In genomic region chr10:58982470-58983239, GRCh38 we compare ENCODE assay signal across 18 cellular contexts.
"Had no signal": no experiment of that assay in that cellular context is flagged by ENCODE, and none has a peak within 500 bp of the region (broad histone marks: within the 10 kb centered on the region; RNA-seq: fewer than 3 reads in every experiment).

No MANE protein-coding gene starts in this region.

- H3K4me3 ChIP-seq: coronary artery, mucosa of descending colon, prostate gland, sigmoid colon, upper lobe of left lung had no signal

- H3K36me3 Mint-ChIP-seq: activated naive CD8-positive, alpha-beta T cell treated with anti-CD3 and anti-CD28 coated beads, Interleukin-2, amount 10 ng/mL, durations not matched to agents 7 days and 5 days; naive thymus-derived CD8-positive, alpha-beta T cell; stimulated activated naive B cell treated with anti-CD40 and anti-IgM and Interleukin-4, amounts not matched to agents 10 μg/mL and 1 μg/mL and 100 μg/mL, for 72 hours had no signal

- H3K27me3 Mint-ChIP-seq: activated naive CD8-positive, alpha-beta T cell treated with anti-CD3 and anti-CD28 coated beads, Interleukin-2, amount 10 ng/mL, durations not matched to agents 7 days and 5 days had no signal

- H3K27ac Mint-ChIP-seq: activated naive CD8-positive, alpha-beta T cell treated with anti-CD3 and anti-CD28 coated beads, Interleukin-2, amount 10 ng/mL, durations not matched to agents 7 days and 5 days; immature natural killer cell; naive thymus-derived CD8-positive, alpha-beta T cell; stimulated activated naive B cell treated with anti-CD40 and anti-IgM and Interleukin-4, amounts not matched to agents 10 μg/mL and 1 μg/mL and 100 μg/mL, for 72 hours had no signal

- H3K4me1 Mint-ChIP-seq: activated naive CD8-positive, alpha-beta T cell treated with anti-CD3 and anti-CD28 coated beads, Interleukin-2, amount 10 ng/mL, durations not matched to agents 7 days and 5 days; immature natural killer cell; naive thymus-derived CD8-positive, alpha-beta T cell; stimulated activated naive B cell treated with anti-CD40 and anti-IgM and Interleukin-4, amounts not matched to agents 10 μg/mL and 1 μg/mL and 100 μg/mL, for 72 hours had no signal

- FAIRE-seq: astrocyte had no signal

- H3K4me3 Mint-ChIP-seq: activated naive CD8-positive, alpha-beta T cell treated with anti-CD3 and anti-CD28 coated beads, Interleukin-2, amount 10 ng/mL, durations not matched to agents 7 days and 5 days; immature natural killer cell; naive thymus-derived CD8-positive, alpha-beta T cell; stimulated activated naive B cell treated with anti-CD40 and anti-IgM and Interleukin-4, amounts not matched to agents 10 μg/mL and 1 μg/mL and 100 μg/mL, for 72 hours had no signal

- H3K9me3 ChIP-seq: mucosa of descending colon, prostate gland, sigmoid colon, upper lobe of left lung had no signal

- DNase-seq: activated gamma-delta T cell; activated naive CD8-positive, alpha-beta T cell treated with anti-CD3 and anti-CD28 coated beads, Interleukin-2, amount 10 ng/mL, durations not matched to agents 7 days and 5 days; caudate nucleus; effector CD8-positive, alpha-beta T cell; glutamatergic neuron; immature natural killer cell; left colon; mammary epithelial cell; mucosa of descending colon; naive thymus-derived CD8-positive, alpha-beta T cell; nucleus accumbens; sigmoid colon; stimulated activated CD4-positive, alpha-beta T cell treated with anti-CD3 and anti-CD28 coated beads, Interleukin-2, amount 100 ng/mL, for 24 hours; stimulated activated naive B cell treated with anti-CD40 and anti-IgM and Interleukin-4, amounts not matched to agents 10 μg/mL and 1 μg/mL and 100 μg/mL, for 72 hours; upper lobe of left lung had no signal

- H3K36me3 ChIP-seq: prostate gland, sigmoid colon, upper lobe of left lung had no signal

- H3K9me3 Mint-ChIP-seq: activated naive CD8-positive, alpha-beta T cell treated with anti-CD3 and anti-CD28 coated beads, Interleukin-2, amount 10 ng/mL, durations not matched to agents 7 days and 5 days; stimulated activated naive B cell treated with anti-CD40 and anti-IgM and Interleukin-4, amounts not matched to agents 10 μg/mL and 1 μg/mL and 100 μg/mL, for 72 hours had no signal

- H3K4me1 ChIP-seq: sigmoid colon, upper lobe of left lung had no signal

- H3K27ac ChIP-seq: coronary artery, prostate gland, sigmoid colon, upper lobe of left lung had no signal

- H3K27me3 ChIP-seq: sigmoid colon, upper lobe of left lung had no signal
